In genomic region chr14:101960225-101960624, GRCh38 we compare ENCODE assay signal across 8 cellular contexts. TPM values are rescaled to one million over a fixed set of nuclear protein-coding genes. Genes with fewer than 3 reads are reported as not detected.
DNase-seq lines count a peak whose midpoint lies in the region; ATAC-seq and TF ChIP-seq lines count a peak whose summit lies in the region.

No MANE protein-coding gene starts in this region.

- peak; percentile 43 for TF ChIP-seq CTCF in LNCaP clone FGC (IDR thresholded peaks at IDR 0.05; ENCODE audit: control insufficient read depth, extremely low read depth, insufficient read depth)
- peak in 1 of 5 experiments; percentile 27 for TF ChIP-seq CTCF in tibial nerve (IDR thresholded peaks at IDR 0.05)

- ATAC-seq in naive B cell (ENCODE audit: low read depth in 2 of 2), result no peak

- H3K36me3 Mint-ChIP-seq in naive B cell, result no peaks in the 10 kb centered on the region

- in situ Hi-C loops in G401 (cut with HindIII; ENCODE audit: low sequenced_read_pairs), result no loop called here

- H3K4me1 ChIP-seq in tibial nerve, result peaks cover 0 to 27% (median 0%) of the 10 kb centered on the region in 4 donors

- H3K27ac Mint-ChIP-seq in naive B cell, result peak overlapping the region in 2 of 6 donors; percentile 57 to 70

- TF ChIP-seq EP300 in tibial nerve (IDR thresholded peaks at IDR 0.05), result no peak

- peaks cover 14 to 26% (median 21%) of the 10 kb centered on the region in 3 donors for H3K4me1 Mint-ChIP-seq in naive B cell

- no peaks in the 10 kb centered on the region for H3K27me3 ChIP-seq in tibial nerve

- no peak overlapping the region for H3K27ac ChIP-seq in tibial nerve

- intact Hi-C loops in head of caudate nucleus (cut with DNase I), result loop anchor here (5.0 to 10.0 kb wide), 3 partner anchors 85 to 355 kb away; partner anchors contain the start of gene ZNF839

- H3K9me3 ChIP-seq in tibial nerve, result no peaks in the 10 kb centered on the region

- 54 to 59% methylated on average over 13 of the region's 13 CpGs for WGBS in tibial nerve, 2 donors

- H3K4me3 Mint-ChIP-seq in naive B cell, result peak overlapping the region in 1 of 8 donors; percentile 73

- no peak overlapping the region for H3K4me3 ChIP-seq in LNCaP clone FGC (ENCODE audit: low read depth, low read length)
- no peak overlapping the region for H3K4me3 ChIP-seq in tibial nerve

- DNase-seq in G401 (ENCODE audit: low spot score) (peak; percentile 36), LNCaP clone FGC (ENCODE audit: low read depth) (no peak), naive B cell (peak; percentile 39), NCI-H1092 (lab: John Stamatoyannopoulos, UW) (no peak), tibial nerve (ENCODE audit: low spot score in 2 of 2) (no peak), NCI-H510A (lab: John Stamatoyannopoulos, UW) (no peak), head of caudate nucleus (no peak)
- peak; percentile 20 for DNase-seq in activated naive CD4-positive, alpha-beta T cell treated with anti-CD3 and anti-CD28 coated beads, Interleukin-2, amount 50 U/mL, for 16 hours

- H3K27me3 Mint-ChIP-seq in naive B cell, result peaks cover 0 to 5% (median 0%) of the 10 kb centered on the region in 3 donors

- no peak for TF ChIP-seq POLR2A in tibial nerve (IDR thresholded peaks at IDR 0.05)

- no peaks in the 10 kb centered on the region for H3K9me3 Mint-ChIP-seq in naive B cell

- peaks cover 0 to 7% (median 0%) of the 10 kb centered on the region in 3 donors for H3K36me3 ChIP-seq in tibial nerve

RNA-seq across cellular contexts. Expression of gene DYNC1H1, which starts 4.1 kb away (rescaled TPM):
- total RNA-seq in G401 (2014; rRNA removed; shearing (Covaris generic)), result 116 and 187 TPM in 2 replicates
- 10 to 100 TPM in 5 of 6 donors, 1 to 10 TPM in 1; 7.4 to 40.9 (median 27.7) TPM for polyA plus RNA-seq in naive B cell (ENCODE audit: low read depth in 6 of 6)
- total RNA-seq in tibial nerve, result 100 to 1,000 TPM; 506 to 690 (median 631) TPM

Comparison
In these comparisons a context has a peak if more than half of its experiments do, and no peak if none do; other contexts are left out.
1. DNase-seq: peak in G401 (single experiment), activated naive CD4-positive, alpha-beta T cell treated with anti-CD3 and anti-CD28 coated beads, Interleukin-2, amount 50 U/mL, for 16 hours (single experiment) and naive B cell (single experiment); none in LNCaP clone FGC (single experiment), NCI-H1092 (single experiment), tibial nerve (0 of 2), NCI-H510A (single experiment) and head of caudate nucleus (0 of 42).